In the genomic region with DNA sequence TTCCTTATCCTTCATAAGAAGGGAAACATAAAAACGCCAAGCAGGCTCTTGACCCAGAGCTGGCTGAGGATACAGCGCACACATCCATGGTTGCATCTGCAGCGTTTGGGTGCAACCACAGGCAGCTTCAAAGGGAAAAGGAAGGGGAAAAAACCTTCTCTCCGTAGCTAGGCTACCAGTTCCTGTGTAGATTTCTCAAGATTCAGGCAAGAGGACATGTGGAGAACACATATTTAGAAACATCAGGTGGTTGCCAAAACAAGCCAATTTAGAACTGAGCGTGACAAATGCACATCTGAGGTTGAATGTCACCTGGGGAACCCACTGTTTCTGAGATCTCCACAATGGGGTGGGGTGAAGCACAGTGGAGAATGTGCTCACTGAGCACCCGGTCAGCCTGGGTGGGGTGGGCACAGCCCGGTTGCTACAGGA, we compare ENCODE assay signal across 10 cellular contexts.
DNase-seq lines count a peak whose midpoint lies in the region; ATAC-seq and TF ChIP-seq lines count a peak whose summit lies in the region.
"Had no signal": no experiment of that assay in that cellular context is flagged by ENCODE, and none has a peak within 500 bp of the region (broad histone marks: within the 10 kb centered on the region; RNA-seq: fewer than 3 reads in every experiment).

No MANE protein-coding gene starts in this region.

- peaks cover 13% of the 10 kb centered on the region for H3K27me3 Mint-ChIP-seq in activated CD8-positive, alpha-beta memory T cell treated with anti-CD3 and anti-CD28 coated beads, Interleukin-2, amount 10 ng/mL, durations not matched to agents 7 days and 5 days
- H3K27me3 Mint-ChIP-seq in WTC11 (ENCODE audit: low read depth) = peaks cover 58% of the 10 kb centered on the region

- TF ChIP-seq EP300 in stomach (IDR thresholded peaks at IDR 0.05) = no peak

- H3K36me3 Mint-ChIP-seq in activated CD8-positive, alpha-beta memory T cell treated with anti-CD3 and anti-CD28 coated beads, Interleukin-2, amount 10 ng/mL, durations not matched to agents 7 days and 5 days = no peaks in the 10 kb centered on the region
- H3K36me3 Mint-ChIP-seq in WTC11 = no peaks in the 10 kb centered on the region

- no peaks in the 10 kb centered on the region for H3K9me3 ChIP-seq in Peyer's patch
- H3K9me3 ChIP-seq in stomach = no peaks in the 10 kb centered on the region

- no peaks in the 10 kb centered on the region for H3K9me3 Mint-ChIP-seq in activated CD8-positive, alpha-beta memory T cell treated with anti-CD3 and anti-CD28 coated beads, Interleukin-2, amount 10 ng/mL, durations not matched to agents 7 days and 5 days (ENCODE audit: low read depth)
- no peaks in the 10 kb centered on the region for H3K9me3 Mint-ChIP-seq in WTC11

- H3K27me3 ChIP-seq in Peyer's patch (no peaks in the 10 kb centered on the region), stomach (no peaks in the 10 kb centered on the region)

- H3K36me3 ChIP-seq in Peyer's patch = no peaks in the 10 kb centered on the region
- H3K36me3 ChIP-seq in stomach = no peaks in the 10 kb centered on the region

- H3K4me1 ChIP-seq in Peyer's patch (peaks cover 0 to 6% (median 0%) of the 10 kb centered on the region in 4 donors), stomach (peaks cover 0 to 15% (median 3%) of the 10 kb centered on the region in 4 donors)

- DNase-seq in activated CD8-positive, alpha-beta memory T cell treated with anti-CD3 and anti-CD28 coated beads, Interleukin-2, amount 10 ng/mL, durations not matched to agents 7 days and 5 days = peak; percentile 37
- no peak for DNase-seq in activated CD8-positive, alpha-beta memory T cell treated with anti-CD3 and anti-CD28 coated beads, Interleukin-2, amount 50 U/mL, for 4 hours
- DNase-seq in Peyer's patch = no peak
- DNase-seq in dermis blood vessel endothelial cell = peak; percentile 29
- no peak for DNase-seq in stomach
- no peak for DNase-seq in WTC11 (ENCODE audit: low spot score)
- DNase-seq in DMS153 (lab: John Stamatoyannopoulos, UW) = no peak
- DNase-seq in DMS114 treated with DMSO at 0.1 percent for 48 hours (lab: John Stamatoyannopoulos, UW; ENCODE audit: unreplicated experiment) = no peak
- DNase-seq: ACHN, NCI-H2081 had no signal

- POLR2A ChIA-PET in WTC11 (lab: Charles Lee) = interaction anchor here (0.9 kb wide), 1 partner anchor 11 kb away, joined by 3 read pairs; no protein-coding TSS in a partner anchor

- 56 to 61% (median 59%) methylated on average over 7 of the region's 7 CpGs for WGBS in stomach, 5 donors

- H3K27ac Mint-ChIP-seq in activated CD8-positive, alpha-beta memory T cell treated with anti-CD3 and anti-CD28 coated beads, Interleukin-2, amount 10 ng/mL, durations not matched to agents 7 days and 5 days = no peak overlapping the region
- H3K27ac Mint-ChIP-seq in WTC11 = no peak overlapping the region

- H3K27ac ChIP-seq in Peyer's patch (peak overlapping the region in 3 of 4 donors; percentile 25 to 58 (median 36)), stomach (peak overlapping the region in 4 of 5 donors; percentile 15 to 45 (median 28))

- TF ChIP-seq POLR2A in Peyer's patch (IDR thresholded peaks at IDR 0.05) (no peak), stomach (IDR thresholded peaks at IDR 0.05) (no peak)

- CTCF ChIA-PET in activated CD8-positive, alpha-beta memory T cell treated with anti-CD3 and anti-CD28 coated beads, Interleukin-2, amount 10 ng/mL, durations not matched to agents 7 days and 5 days (lab: Charles Lee) = interaction anchor here (0.6 to 1.2 kb wide), 3 partner anchors 11 to 614 kb away, joined by 3 read pairs; no protein-coding TSS in a partner anchor
- CTCF ChIA-PET in WTC11 (lab: Charles Lee) = interaction anchor here (1.7 to 2.7 kb wide), 2 partner anchors 26 to 28 kb away, joined by 4 to 8 read pairs; no protein-coding TSS in a partner anchor

- no peak overlapping the region for H3K4me3 Mint-ChIP-seq in activated CD8-positive, alpha-beta memory T cell treated with anti-CD3 and anti-CD28 coated beads, Interleukin-2, amount 10 ng/mL, durations not matched to agents 7 days and 5 days
- H3K4me3 Mint-ChIP-seq in WTC11 = no peak overlapping the region

- intact Hi-C loops in stomach (cut with DNase I; ENCODE audit: low total_unique reads) = no loop called here

- no peak for TF ChIP-seq CTCF in Peyer's patch (IDR thresholded peaks at IDR 0.05)
- no peak for TF ChIP-seq CTCF in stomach (IDR thresholded peaks at IDR 0.05)
- no peak for TF ChIP-seq CTCF in WTC11 (IDR thresholded peaks at IDR 0.05)

- H3K4me1 Mint-ChIP-seq in activated CD8-positive, alpha-beta memory T cell treated with anti-CD3 and anti-CD28 coated beads, Interleukin-2, amount 10 ng/mL, durations not matched to agents 7 days and 5 days = peaks cover 12% of the 10 kb centered on the region
- no peaks in the 10 kb centered on the region for H3K4me1 Mint-ChIP-seq in WTC11

- H3K4me3 ChIP-seq in Peyer's patch = no peak overlapping the region
- no peak overlapping the region for H3K4me3 ChIP-seq in stomach

- no peak for ATAC-seq in activated CD8-positive, alpha-beta memory T cell treated with anti-CD3 and anti-CD28 coated beads, Interleukin-2, amount 10 ng/mL, durations not matched to agents 7 days and 5 days
- ATAC-seq in WTC11 = no peak

TF ChIP-seq in WTC11, 78 proteins besides CTCF, POLR2A, EP300 and RAD21:
- no peak for TF ChIP-seq KAT7 (CRISPR knock-in tag; IDR thresholded peaks at IDR 0.05; ENCODE audit: borderline replicate concordance)
- no peak for TF ChIP-seq NFE2L1 (CRISPR knock-in tag; IDR thresholded peaks at IDR 0.05)
- no peak for TF ChIP-seq GABPB1 (CRISPR knock-in tag; IDR thresholded peaks at IDR 0.05)
- TF ChIP-seq, protein P1, sequence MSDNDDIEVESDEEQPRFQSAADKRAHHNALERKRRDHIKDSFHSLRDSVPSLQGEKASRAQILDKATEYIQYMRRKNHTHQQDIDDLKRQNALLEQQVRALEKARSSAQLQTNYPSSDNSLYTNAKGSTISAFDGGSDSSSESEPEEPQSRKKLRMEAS (CRISPR knock-in tag; IDR thresholded peaks at IDR 0.05) = no peak
- TF ChIP-seq CREM (CRISPR knock-in tag; IDR thresholded peaks at IDR 0.05) = no peak
- no peak for TF ChIP-seq ATF2 (CRISPR knock-in tag; IDR thresholded peaks at IDR 0.05; ENCODE audit: borderline replicate concordance, low read depth)
- no peak for TF ChIP-seq ZNF232 (CRISPR knock-in tag; IDR thresholded peaks at IDR 0.05)
- no peak for TF ChIP-seq NFYB (CRISPR knock-in tag; conservative IDR thresholded peaks at IDR 0.05; ENCODE audit: low read depth)

Comparison
In these comparisons a context has a peak if more than half of its experiments do, and no peak if none do; other contexts are left out.
1. DNase-seq: peak in activated CD8-positive, alpha-beta memory T cell treated with anti-CD3 and anti-CD28 coated beads, Interleukin-2, amount 10 ng/mL, durations not matched to agents 7 days and 5 days (single experiment) and dermis blood vessel endothelial cell (single experiment); none in activated CD8-positive, alpha-beta memory T cell treated with anti-CD3 and anti-CD28 coated beads, Interleukin-2, amount 50 U/mL, for 4 hours (single experiment), Peyer's patch (0 of 3), stomach (single experiment), WTC11 (single experiment), DMS153 (single experiment) and DMS114 treated with DMSO at 0.1 percent for 48 hours (single experiment).